9 cellular contexts compared by ENCODE assay signal in genomic region chr7:604038-604883, GRCh38.
DNase-seq lines count a peak whose midpoint lies in the region; ATAC-seq and TF ChIP-seq lines count a peak whose summit lies in the region.
"Had no signal": no experiment of that assay in that cellular context is flagged by ENCODE, and none has a peak within 500 bp of the region (broad histone marks: within the 10 kb centered on the region; RNA-seq: fewer than 3 reads in every experiment).

No MANE protein-coding gene starts in this region.

- peaks cover 7% of the 10 kb centered on the region for H3K36me3 ChIP-seq in NT2/D1 (ENCODE audit: insufficient read depth, insufficient read length, low read length)
- H3K36me3 ChIP-seq in skeletal muscle tissue (ENCODE audit: control insufficient read depth in 3 of 3, insufficient read depth in 3 of 3, low read length in 3 of 3) = no peaks in the 10 kb centered on the region

- H3K9ac ChIP-seq in NT2/D1 (ENCODE audit: insufficient read length, low read depth) (peak overlapping the region; percentile 22), skeletal muscle tissue (ENCODE audit: low read depth in 1 of 3, low read length in 3 of 3) (peak overlapping the region; percentile 51 to 84 (median 76))
- H3K9ac ChIP-seq: KMS-11 had no signal

- H3K27me3 ChIP-seq in NT2/D1 (ENCODE audit: insufficient read depth, insufficient read length) (no peaks in the 10 kb centered on the region), skeletal muscle tissue (ENCODE audit: control insufficient read depth in 3 of 3, insufficient read depth in 3 of 3, low read length in 3 of 3) (peaks cover 0 to 3% (median 0%) of the 10 kb centered on the region in 3 donors)

- peak overlapping the region; percentile 68 for H3K4me3 ChIP-seq in GM12864 (ENCODE audit: low read depth, low read length)
- H3K4me3 ChIP-seq in NT2/D1 (ENCODE audit: insufficient read length, low read depth) = no peak overlapping the region
- peak overlapping the region in 2 of 3 donors; percentile 67 to 69 for H3K4me3 ChIP-seq in skeletal muscle tissue (ENCODE audit: low read length in 3 of 3)

- peak; percentile 83 for DNase-seq in GM12864 (ENCODE audit: low read depth)
- DNase-seq in NT2/D1 (ENCODE audit: low read depth, low spot score) = no peak
- DNase-seq in activated T-helper 1 cell treated with anti-CD3 and anti-CD28 coated beads, Interleukin-2, amount 50 U/mL, for 16 hours (ENCODE audit: low read depth in 1 of 2, low spot score in 1 of 2) = peak; percentile 84 to 90
- peak; percentile 88 for DNase-seq in Right ventricle myocardium superior
- no peak for DNase-seq in DMS53 (lab: John Stamatoyannopoulos, UW)
- no peak for DNase-seq in DMS 273 treated with DMSO at 0.1 percent for 48 hours (lab: John Stamatoyannopoulos, UW)

- H3K27ac ChIP-seq in skeletal muscle tissue (ENCODE audit: low read depth, low read length) = peak overlapping the region; percentile 95
- H3K27ac ChIP-seq: KMS-11 had no signal

- ATAC-seq in HG02623 (IDR thresholded peaks at IDR 0.05; ENCODE audit: unreplicated experiment) (peak; percentile 76), Right ventricle myocardium superior (ENCODE audit: poor library complexity) (peak; percentile 87)

- intact Hi-C loops in Right ventricle myocardium superior (cut with DNase I) = no loop called here

- H3K9me3 ChIP-seq in NT2/D1 (ENCODE audit: insufficient read depth, low read length) (no peaks in the 10 kb centered on the region), skeletal muscle tissue (ENCODE audit: control insufficient read depth in 3 of 3, low read length in 3 of 3) (no peaks in the 10 kb centered on the region)

- H3K4me1 ChIP-seq in NT2/D1 (ENCODE audit: insufficient read depth, insufficient read length) (peaks cover 24% of the 10 kb centered on the region), skeletal muscle tissue (ENCODE audit: control insufficient read depth in 3 of 3, insufficient read depth in 3 of 3, low read length in 3 of 3) (peaks cover 19 to 50% (median 31%) of the 10 kb centered on the region in 3 donors)

- no peak for TF ChIP-seq CTCF in GM12864 (IDR thresholded peaks at IDR 0.05; ENCODE audit: low read depth, low read length, missing control alignments)

Comparison
In these comparisons a context has a peak if more than half of its experiments do, and no peak if none do; other contexts are left out.
1. DNase-seq: peak in GM12864 (single experiment), activated T-helper 1 cell treated with anti-CD3 and anti-CD28 coated beads, Interleukin-2, amount 50 U/mL, for 16 hours (2 of 2) and Right ventricle myocardium superior (single experiment); none in NT2/D1 (single experiment), DMS53 (single experiment) and DMS 273 treated with DMSO at 0.1 percent for 48 hours (single experiment).